In genomic region chr20:37096415-37097039, GRCh38 we compare ENCODE assay signal across 8 cellular contexts. TPM values are rescaled to one million over a fixed set of nuclear protein-coding genes. Genes with fewer than 3 reads are reported as not detected.
DNase-seq lines count a peak whose midpoint lies in the region; ATAC-seq and TF ChIP-seq lines count a peak whose summit lies in the region.

No MANE protein-coding gene starts in this region.

- peaks cover 37% of the 10 kb centered on the region for H3K36me3 Mint-ChIP-seq in activated T-cell treated with anti-CD3 and anti-CD28 coated beads, Interleukin-2, amount 50 U/mL, for 24 hours (ENCODE audit: low read depth)
- peaks cover 9% of the 10 kb centered on the region for H3K36me3 Mint-ChIP-seq in T-cell

- CTCF ChIA-PET in T-cell (lab: Charles Lee), result interaction anchor here in 1 of 2 donors (1.2 to 4.2 kb wide), 3 partner anchors 19 to 87 kb away, joined by 5 to 31 read pairs (median 7); partner anchors contain the start of genes MROH8 and RPN2

- no peak for TF ChIP-seq CTCF in thoracic aorta (IDR thresholded peaks at IDR 0.05)

- peak overlapping the region; percentile 100 for H3K27ac Mint-ChIP-seq in activated T-cell treated with anti-CD3 and anti-CD28 coated beads, Interleukin-2, amount 50 U/mL, for 24 hours
- peak overlapping the region; percentile 99 to 100 for H3K27ac Mint-ChIP-seq in T-cell

- DNase-seq in activated T-cell treated with anti-CD3 and anti-CD28 coated beads, Interleukin-2, amount 50 U/mL, for 24 hours, result peak; percentile 33
- DNase-seq in activated T-cell treated with anti-CD3 and anti-CD28 coated beads, Interleukin-2, amount 50 U/mL, for 48 hours, result no peak
- DNase-seq in T-cell (no peak), thoracic aorta (ENCODE audit: low spot score) (no peak)
- DNase-seq in activated CD4-positive, CD25-positive, alpha-beta regulatory T cell treated with anti-CD3 and anti-CD28 coated beads, Interleukin-2, amount 50 U/mL, for 72 hours, result no peak
- DNase-seq in NK-92 treated with Interleukin-12 subunit alpha and Interleukin-12 subunit beta, amount 100 ng/mL, for 24 hours (lab: John Stamatoyannopoulos, UW), result no peak

- peak overlapping the region in 1 of 2 donors; percentile 55 for H3K27ac ChIP-seq in thoracic aorta

- H3K27me3 ChIP-seq in thoracic aorta (replicated peaks; ENCODE audit: insufficient read depth), result no peaks in the 10 kb centered on the region

- H3K4me1 ChIP-seq in thoracic aorta (ENCODE audit: control insufficient read depth in 1 of 2, low read depth in 2 of 2), result peaks cover 8 to 15% of the 10 kb centered on the region in 2 donors

- ATAC-seq in T-cell (replicated peaks in 1 of 4) (no peak), thoracic aorta (ENCODE audit: insufficient number of reproducible peaks, low FRiP score, low read depth) (no peak), GM19395 (IDR thresholded peaks at IDR 0.05; ENCODE audit: unreplicated experiment) (no peak)

- H3K4me3 ChIP-seq in iPS-18c (ENCODE audit: insufficient read depth, low read depth, low read length) (peak overlapping the region; percentile 80; the same call in 1 of the 2 replicates), thoracic aorta (peak overlapping the region; percentile 82)

- H3K9me3 ChIP-seq in iPS-18c (ENCODE audit: control insufficient read depth, insufficient read depth, low read length) (no peaks in the 10 kb centered on the region), thoracic aorta (no peaks in the 10 kb centered on the region)

- no peaks in the 10 kb centered on the region for H3K36me3 ChIP-seq in thoracic aorta

- peak overlapping the region; percentile 96 for H3K4me3 Mint-ChIP-seq in activated T-cell treated with anti-CD3 and anti-CD28 coated beads, Interleukin-2, amount 50 U/mL, for 24 hours
- H3K4me3 Mint-ChIP-seq in T-cell, result peak overlapping the region; percentile 95 to 99 (median 99)

- POLR2A ChIA-PET in T-cell (lab: Charles Lee), result interaction anchor here in 1 of 2 donors (0.6 kb wide), 1 partner anchor 493 kb away, joined by 3 read pairs; no protein-coding TSS in a partner anchor

- H3K27me3 Mint-ChIP-seq in activated T-cell treated with anti-CD3 and anti-CD28 coated beads, Interleukin-2, amount 50 U/mL, for 24 hours, result no peaks in the 10 kb centered on the region
- no peaks in the 10 kb centered on the region for H3K27me3 Mint-ChIP-seq in T-cell

- no peaks in the 10 kb centered on the region for H3K9me3 Mint-ChIP-seq in activated T-cell treated with anti-CD3 and anti-CD28 coated beads, Interleukin-2, amount 50 U/mL, for 24 hours
- no peaks in the 10 kb centered on the region for H3K9me3 Mint-ChIP-seq in T-cell

- H3K4me1 Mint-ChIP-seq in activated T-cell treated with anti-CD3 and anti-CD28 coated beads, Interleukin-2, amount 50 U/mL, for 24 hours (ENCODE audit: low read depth), result peaks cover 30% of the 10 kb centered on the region
- peaks cover 26 to 38% (median 33%) of the 10 kb centered on the region in 3 donors for H3K4me1 Mint-ChIP-seq in T-cell

RNA-seq across cellular contexts. Expression of gene RBL1, which starts 0.7 kb away (rescaled TPM):
- total RNA-seq in T-cell, result 10 to 100 TPM; 24.3 to 29.7 (median 28.2) TPM
- total RNA-seq in thoracic aorta, result 10 to 100 TPM in 1 of 2 donors, 1 to 10 TPM in 1; 2.5 to 17.1 TPM
